Comparison of ENCODE assay signal across 14 cellular contexts in genomic region chr16:1651509-1652342, GRCh38. TPM values are rescaled to one million over a fixed set of nuclear protein-coding genes. Genes with fewer than 3 reads are reported as not detected.
A peak's percentile ranks its signal among the peaks of the same experiment; 100 is the strongest.
DNase-seq lines count a peak whose midpoint lies in the region; ATAC-seq and TF ChIP-seq lines count a peak whose summit lies in the region.
"Had no signal": no experiment of that assay in that cellular context is flagged by ENCODE, and none has a peak within 500 bp of the region (broad histone marks: within the 10 kb centered on the region; RNA-seq: fewer than 3 reads in every experiment).

No MANE protein-coding gene starts in this region.

- WGBS in body of pancreas, 2 donors: 87 to 91% methylated on average over 5 of the region's 5 CpGs

- POLR2A ChIA-PET in activated CD4-positive, alpha-beta T cell treated with anti-CD3 and anti-CD28 coated beads for 36 hours (lab: Charles Lee): interaction anchor here (0.7 kb wide), 1 partner anchor 116 kb away, joined by 3 read pairs; no protein-coding TSS in a partner anchor

- H3K27ac Mint-ChIP-seq in activated CD4-positive, alpha-beta T cell treated with anti-CD3 and anti-CD28 coated beads for 36 hours: peak overlapping the region; percentile 15
- H3K27ac Mint-ChIP-seq in stimulated activated effector memory CD8-positive, alpha-beta T cell treated with anti-CD3 and anti-CD28 coated beads, Interleukin-12 subunit alpha, Interleukin-12 subunit beta, amount 100 ng/mL, for 72 hours: peak overlapping the region; percentile 76
- no peak overlapping the region for H3K27ac Mint-ChIP-seq in stimulated activated memory B cell treated with anti-CD40 and anti-IgM and Interleukin-4, amounts not matched to agents 10 μg/mL and 1 μg/mL and 100 μg/mL, for 72 hours

- no peaks in the 10 kb centered on the region for H3K4me1 ChIP-seq in body of pancreas
- H3K4me1 ChIP-seq: testis had no signal

- H3K4me1 Mint-ChIP-seq in activated CD4-positive, alpha-beta T cell treated with anti-CD3 and anti-CD28 coated beads for 36 hours: peaks cover 7% of the 10 kb centered on the region
- peaks cover 22% of the 10 kb centered on the region for H3K4me1 Mint-ChIP-seq in stimulated activated effector memory CD8-positive, alpha-beta T cell treated with anti-CD3 and anti-CD28 coated beads, Interleukin-12 subunit alpha, Interleukin-12 subunit beta, amount 100 ng/mL, for 72 hours
- peaks cover 26% of the 10 kb centered on the region for H3K4me1 Mint-ChIP-seq in stimulated activated memory B cell treated with anti-CD40 and anti-IgM and Interleukin-4, amounts not matched to agents 10 μg/mL and 1 μg/mL and 100 μg/mL, for 72 hours

- no peaks in the 10 kb centered on the region for H3K9me3 ChIP-seq in body of pancreas
- H3K9me3 ChIP-seq: testis had no signal

- no peak overlapping the region for H3K27ac ChIP-seq in body of pancreas
- H3K27ac ChIP-seq: testis had no signal

- H3K4me3 ChIP-seq in choroid plexus epithelial cell (ENCODE audit: low read depth, low read length): no peak overlapping the region
- H3K4me3 ChIP-seq in body of pancreas: no peak overlapping the region
- H3K4me3 ChIP-seq: testis had no signal

- TF ChIP-seq CTCF in choroid plexus epithelial cell (conservative IDR thresholded peaks at IDR 0.05; ENCODE audit: low read depth, low read length) (no peak), body of pancreas (IDR thresholded peaks at IDR 0.05) (no peak)

- H3K9me3 Mint-ChIP-seq in activated CD4-positive, alpha-beta T cell treated with anti-CD3 and anti-CD28 coated beads for 36 hours (ENCODE audit: low read depth): no peaks in the 10 kb centered on the region
- H3K9me3 Mint-ChIP-seq in stimulated activated effector memory CD8-positive, alpha-beta T cell treated with anti-CD3 and anti-CD28 coated beads, Interleukin-12 subunit alpha, Interleukin-12 subunit beta, amount 100 ng/mL, for 72 hours: no peaks in the 10 kb centered on the region
- H3K9me3 Mint-ChIP-seq in stimulated activated memory B cell treated with anti-CD40 and anti-IgM and Interleukin-4, amounts not matched to agents 10 μg/mL and 1 μg/mL and 100 μg/mL, for 72 hours: no peaks in the 10 kb centered on the region
- H3K9me3 Mint-ChIP-seq: effector memory CD8-positive, alpha-beta T cell had no signal

- TF ChIP-seq POLR2A in body of pancreas (IDR thresholded peaks at IDR 0.05): no peak

- CTCF ChIA-PET in activated CD4-positive, alpha-beta T cell treated with anti-CD3 and anti-CD28 coated beads for 36 hours (lab: Charles Lee): no interaction called here

- ATAC-seq in activated CD4-positive, alpha-beta T cell treated with anti-CD3 and anti-CD28 coated beads for 36 hours: peak; percentile 52
- ATAC-seq in SK-N-SH treated with all-trans-retinoic acid at 6 μM for 48 hours (peak; percentile 57), GM18867 (IDR thresholded peaks at IDR 0.05; ENCODE audit: unreplicated experiment) (no peak), body of pancreas (no peak)
- peak; percentile 28 for ATAC-seq in stimulated activated effector memory CD8-positive, alpha-beta T cell treated with anti-CD3 and anti-CD28 coated beads, Interleukin-12 subunit alpha, Interleukin-12 subunit beta, amount 100 ng/mL, for 72 hours
- no peak for ATAC-seq in stimulated activated memory B cell treated with anti-CD40 and anti-IgM and Interleukin-4, amounts not matched to agents 10 μg/mL and 1 μg/mL and 100 μg/mL, for 72 hours
- ATAC-seq: effector memory CD8-positive, alpha-beta T cell; Panc1 had no signal

- no peak overlapping the region for H3K4me3 Mint-ChIP-seq in activated CD4-positive, alpha-beta T cell treated with anti-CD3 and anti-CD28 coated beads for 36 hours
- no peak overlapping the region for H3K4me3 Mint-ChIP-seq in stimulated activated effector memory CD8-positive, alpha-beta T cell treated with anti-CD3 and anti-CD28 coated beads, Interleukin-12 subunit alpha, Interleukin-12 subunit beta, amount 100 ng/mL, for 72 hours
- no peak overlapping the region for H3K4me3 Mint-ChIP-seq in stimulated activated memory B cell treated with anti-CD40 and anti-IgM and Interleukin-4, amounts not matched to agents 10 μg/mL and 1 μg/mL and 100 μg/mL, for 72 hours
- H3K4me3 Mint-ChIP-seq: effector memory CD8-positive, alpha-beta T cell had no signal

- H3K27me3 ChIP-seq in body of pancreas: no peaks in the 10 kb centered on the region
- H3K27me3 ChIP-seq: testis had no signal

- peaks cover 0 to 17% of the 10 kb centered on the region in 2 donors for H3K36me3 ChIP-seq in body of pancreas (replicated peaks in 1 of 2; ENCODE audit: insufficient read depth in 1 of 2, low read depth in 2 of 2)

- DNase-seq in activated CD4-positive, alpha-beta T cell treated with anti-CD3 and anti-CD28 coated beads for 36 hours: peak; percentile 12
- no peak for DNase-seq in activated CD4-positive, alpha-beta T cell treated with anti-CD3 and anti-CD28 coated beads for 1 hour
- peak; percentile 13 for DNase-seq in choroid plexus epithelial cell (ENCODE audit: low read depth)
- DNase-seq in stimulated activated effector memory CD8-positive, alpha-beta T cell treated with anti-CD3 and anti-CD28 coated beads, Interleukin-12 subunit alpha, Interleukin-12 subunit beta, amount 100 ng/mL, for 72 hours (ENCODE audit: low spot score in 2 of 2): no peak
- no peak for DNase-seq in body of pancreas
- DNase-seq: ACHN; effector memory CD8-positive, alpha-beta T cell; kidney glomerular epithelial cell; NCI-H345; testis had no signal

- peaks cover 31% of the 10 kb centered on the region for H3K36me3 Mint-ChIP-seq in activated CD4-positive, alpha-beta T cell treated with anti-CD3 and anti-CD28 coated beads for 36 hours (ENCODE audit: low read depth)
- peaks cover 64% of the 10 kb centered on the region for H3K36me3 Mint-ChIP-seq in stimulated activated effector memory CD8-positive, alpha-beta T cell treated with anti-CD3 and anti-CD28 coated beads, Interleukin-12 subunit alpha, Interleukin-12 subunit beta, amount 100 ng/mL, for 72 hours
- peaks cover 58% of the 10 kb centered on the region for H3K36me3 Mint-ChIP-seq in stimulated activated memory B cell treated with anti-CD40 and anti-IgM and Interleukin-4, amounts not matched to agents 10 μg/mL and 1 μg/mL and 100 μg/mL, for 72 hours

- intact Hi-C loops in activated CD4-positive, alpha-beta T cell treated with anti-CD3 and anti-CD28 coated beads for 36 hours (cut with DNase I, micrococcal nuclease): no loop called here
- intact Hi-C loops in body of pancreas (cut with DNase I): no loop called here

- no peaks in the 10 kb centered on the region for H3K27me3 Mint-ChIP-seq in activated CD4-positive, alpha-beta T cell treated with anti-CD3 and anti-CD28 coated beads for 36 hours
- H3K27me3 Mint-ChIP-seq in stimulated activated memory B cell treated with anti-CD40 and anti-IgM and Interleukin-4, amounts not matched to agents 10 μg/mL and 1 μg/mL and 100 μg/mL, for 72 hours: no peaks in the 10 kb centered on the region
- H3K27me3 Mint-ChIP-seq: effector memory CD8-positive, alpha-beta T cell had no signal

TF ChIP-seq in SK-N-SH treated with all-trans-retinoic acid at 6 μM for 48 hours, 23 proteins besides CTCF, POLR2A, EP300 and RAD21 (continues in another document):
- TF ChIP-seq ESRRG (CRISPR knock-in tag; IDR thresholded peaks at IDR 0.05): no peak
- no peak for TF ChIP-seq ZNF70 (CRISPR knock-in tag; IDR thresholded peaks at IDR 0.05)
- no peak for TF ChIP-seq ARNTL (CRISPR knock-in tag; IDR thresholded peaks at IDR 0.05; ENCODE audit: borderline replicate concordance, low read depth)
- TF ChIP-seq ZFP30 (CRISPR knock-in tag; IDR thresholded peaks at IDR 0.05): no peak
- no peak for TF ChIP-seq ZC3H10 (CRISPR knock-in tag; IDR thresholded peaks at IDR 0.05)
- TF ChIP-seq PPARA (CRISPR knock-in tag; IDR thresholded peaks at IDR 0.05; ENCODE audit: borderline replicate concordance): no peak
- TF ChIP-seq PATZ1 (CRISPR knock-in tag; IDR thresholded peaks at IDR 0.05; ENCODE audit: borderline replicate concordance): no peak

RNA-seq across cellular contexts. Expression of gene JPT2, which starts 26.4 kb away (rescaled TPM):
- total RNA-seq in activated CD4-positive, alpha-beta T cell treated with anti-CD3 and anti-CD28 coated beads for 36 hours: 100 to 1,000 TPM in 1 of 2 experiments, 10 to 100 TPM in 1; 77.1 to 111 TPM
- 10 to 100 TPM; 15.5 to 24.4 TPM for total RNA-seq in body of pancreas

RNA-seq across cellular contexts. Expression of gene CRAMP1, which starts 39.6 kb away (rescaled TPM):
- 10 to 100 TPM; 14.1 to 15.0 TPM for total RNA-seq in activated CD4-positive, alpha-beta T cell treated with anti-CD3 and anti-CD28 coated beads for 36 hours
- total RNA-seq in body of pancreas: 10 to 100 TPM in 1 of 2 donors, 1 to 10 TPM in 1; 8.6 to 17.8 TPM

RNA-seq across cellular contexts. Expression of gene IFT140, which starts 39.9 kb away (rescaled TPM):
- total RNA-seq in activated CD4-positive, alpha-beta T cell treated with anti-CD3 and anti-CD28 coated beads for 36 hours: 10 to 100 TPM in 1 of 2 experiments, 1 to 10 TPM in 1; 9.8 to 11.0 TPM
- 10 to 100 TPM; 16.9 to 35.6 TPM for total RNA-seq in body of pancreas

RNA-seq across cellular contexts. Expression of gene MAPK8IP3, which starts 54.3 kb away (rescaled TPM):
- total RNA-seq in activated CD4-positive, alpha-beta T cell treated with anti-CD3 and anti-CD28 coated beads for 36 hours: 10 to 100 TPM; 56.7 to 57.6 TPM
- total RNA-seq in body of pancreas: 100 to 1,000 TPM in 1 of 2 donors, 10 to 100 TPM in 1; 79.9 to 103 TPM

Comparison
In these comparisons a context has a peak if more than half of its experiments do, and no peak if none do; other contexts are left out.
1. DNase-seq: peak in activated CD4-positive, alpha-beta T cell treated with anti-CD3 and anti-CD28 coated beads for 36 hours (single experiment) and choroid plexus epithelial cell (single experiment); none in activated CD4-positive, alpha-beta T cell treated with anti-CD3 and anti-CD28 coated beads for 1 hour (single experiment), stimulated activated effector memory CD8-positive, alpha-beta T cell treated with anti-CD3 and anti-CD28 coated beads, Interleukin-12 subunit alpha, Interleukin-12 subunit beta, amount 100 ng/mL, for 72 hours (0 of 2) and body of pancreas (0 of 4).
2. ATAC-seq: peak in activated CD4-positive, alpha-beta T cell treated with anti-CD3 and anti-CD28 coated beads for 36 hours (single experiment), SK-N-SH treated with all-trans-retinoic acid at 6 μM for 48 hours (single experiment) and stimulated activated effector memory CD8-positive, alpha-beta T cell treated with anti-CD3 and anti-CD28 coated beads, Interleukin-12 subunit alpha, Interleukin-12 subunit beta, amount 100 ng/mL, for 72 hours (single experiment); none in stimulated activated memory B cell treated with anti-CD40 and anti-IgM and Interleukin-4, amounts not matched to agents 10 μg/mL and 1 μg/mL and 100 μg/mL, for 72 hours (single experiment), GM18867 (single experiment) and body of pancreas (single experiment).